1 cellular context compared by ENCODE assay signal in genomic region chr16:1985466-1986150, GRCh38.
A peak's percentile ranks its signal among the peaks of the same experiment; 100 is the strongest.
TF ChIP-seq lines count a peak whose summit lies in the region.

No MANE protein-coding gene starts in this region.

TF ChIP-seq in HepG2, 621 proteins besides CTCF, POLR2A, EP300 and RAD21:
- 0 out of 2 replicates have a peak, but pooled peaks have one; percentile 38 for TF ChIP-seq BCL3 (CRISPR knock-in tag; IDR thresholded peaks at IDR 0.05)
- 0 out of 2 replicates have a peak, but pooled peaks have one; percentile 29 for TF ChIP-seq KDM5B (CRISPR knock-in tag; IDR thresholded peaks at IDR 0.05; ENCODE audit: borderline replicate concordance)
- TF ChIP-seq ZBTB4 (CRISPR knock-in tag; IDR thresholded peaks at IDR 0.05; ENCODE audit: borderline replicate concordance): 0 out of 2 replicates have a peak, but pooled peaks have one; percentile 17
- TF ChIP-seq ZNF567 (CRISPR knock-in tag; IDR thresholded peaks at IDR 0.05; ENCODE audit: borderline replicate concordance): 0 out of 2 replicates have a peak, but pooled peaks have one; percentile 44
- no peak for TF ChIP-seq ZNF3 (CRISPR knock-in tag; IDR thresholded peaks at IDR 0.05)
- no peak for TF ChIP-seq ZNF557 (CRISPR knock-in tag; IDR thresholded peaks at IDR 0.05)
- TF ChIP-seq MAX (IDR thresholded peaks at IDR 0.05): 0 out of 2 replicates have a peak, but pooled peaks have one; percentile 15
- peak; percentile 29 for TF ChIP-seq AGO2 (optimal IDR thresholded peaks at IDR 0.05; ENCODE audit: low read depth, low read length)
- TF ChIP-seq ZNF138 (CRISPR knock-in tag; IDR thresholded peaks at IDR 0.05; ENCODE audit: low read depth): no peak
- 0 out of 2 replicates have a peak, but pooled peaks have one; percentile 72 for TF ChIP-seq NFE2L1 (CRISPR knock-in tag; IDR thresholded peaks at IDR 0.05; ENCODE audit: borderline replicate concordance)
TF ChIP-seq in HepG2: peak in this region for 7.
